Comparison of ENCODE assay signal across 1 cellular context in the genomic region with DNA sequence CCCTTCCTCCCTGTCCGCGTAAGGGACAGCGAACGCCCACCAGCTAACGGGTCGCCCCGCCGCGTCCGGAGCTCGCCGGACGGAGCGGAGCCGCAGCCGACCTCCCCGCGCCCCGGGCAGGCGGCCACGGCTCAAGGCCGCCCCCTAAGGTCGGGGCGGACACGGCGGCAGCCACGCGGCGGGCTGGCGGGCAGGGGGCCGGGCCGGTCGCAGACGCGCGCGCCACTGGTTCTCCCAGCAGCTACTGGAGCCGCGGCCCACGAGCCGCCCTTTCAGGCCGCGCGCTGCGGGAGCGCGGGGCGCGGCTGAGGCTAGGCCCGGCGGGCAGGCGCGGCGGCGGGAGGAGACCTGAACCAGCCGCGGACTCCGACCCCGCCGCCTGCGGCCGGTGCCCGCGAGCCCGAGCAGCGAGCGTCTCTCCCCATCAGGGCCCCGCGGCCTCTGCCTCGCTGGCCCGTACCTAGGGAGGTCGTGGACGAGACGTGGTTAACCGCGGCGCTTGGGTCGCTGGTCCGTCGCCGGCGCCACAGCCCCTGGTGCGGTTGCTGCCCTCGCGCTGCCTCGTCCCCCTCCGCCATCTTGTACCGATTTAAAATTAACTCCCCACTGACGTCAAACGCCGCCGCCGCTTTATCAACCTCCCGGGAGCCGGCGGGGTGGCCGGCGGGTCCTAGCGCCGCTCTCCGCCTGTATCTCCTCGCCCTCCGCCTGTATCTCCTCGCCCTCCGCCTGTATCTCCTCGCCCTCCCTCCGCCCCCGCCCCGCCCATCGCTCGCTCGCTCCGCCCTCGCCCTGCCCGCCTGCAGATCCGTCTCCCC.
TF ChIP-seq lines count a peak whose summit lies in the region.

ATL2 (minus strand) TSS at position 591 of the 818 bp plus-strand sequence; CDS start at position 578, 13 bp downstream.

TF ChIP-seq in HepG2, 621 proteins besides CTCF, POLR2A, EP300 and RAD21 (continued from another document and continues in another):
- no peak for TF ChIP-seq MZF1 (CRISPR knock-in tag; IDR thresholded peaks at IDR 0.05; ENCODE audit: borderline replicate concordance)
- peak; percentile 57; the same call in 1 of the 2 replicates for TF ChIP-seq KDM1A (CRISPR knock-in tag; IDR thresholded peaks at IDR 0.05)
- TF ChIP-seq PHB2 (IDR thresholded peaks at IDR 0.05; ENCODE audit: partially characterized antibody) = no peak
- no peak for TF ChIP-seq TOE1 (CRISPR knock-in tag; IDR thresholded peaks at IDR 0.05)
- peak; percentile 99 for TF ChIP-seq ZMYM4 (CRISPR knock-in tag; IDR thresholded peaks at IDR 0.05)
- TF ChIP-seq ARID3A (IDR thresholded peaks at IDR 0.05; ENCODE audit: low read depth, low read length) = peak; percentile 77; the same call in 1 of the 2 replicates
- no peak for TF ChIP-seq CERS6 (CRISPR knock-in tag; IDR thresholded peaks at IDR 0.05)
- no peak; the same call in none of the 2 replicates for TF ChIP-seq ZNF205 (CRISPR knock-in tag; IDR thresholded peaks at IDR 0.05)
- no peak for TF ChIP-seq ZNF260 (CRISPR knock-in tag; IDR thresholded peaks at IDR 0.05; ENCODE audit: borderline replicate concordance, low read depth)
- no peak for TF ChIP-seq LCORL (IDR thresholded peaks at IDR 0.05)
- TF ChIP-seq LCORL (CRISPR knock-in tag; IDR thresholded peaks at IDR 0.05) = peak; percentile 66
- TF ChIP-seq NFATC3 (CRISPR knock-in tag; IDR thresholded peaks at IDR 0.05) = 0 out of 2 replicates have a peak, but pooled peaks have one; percentile 22
- TF ChIP-seq PHF5A (CRISPR knock-in tag; IDR thresholded peaks at IDR 0.05; ENCODE audit: low read depth, unreplicated experiment) = peak; percentile 30
- peak; percentile 92 for TF ChIP-seq ZNF274 (CRISPR knock-in tag; IDR thresholded peaks at IDR 0.05)
- TF ChIP-seq, protein P1, sequence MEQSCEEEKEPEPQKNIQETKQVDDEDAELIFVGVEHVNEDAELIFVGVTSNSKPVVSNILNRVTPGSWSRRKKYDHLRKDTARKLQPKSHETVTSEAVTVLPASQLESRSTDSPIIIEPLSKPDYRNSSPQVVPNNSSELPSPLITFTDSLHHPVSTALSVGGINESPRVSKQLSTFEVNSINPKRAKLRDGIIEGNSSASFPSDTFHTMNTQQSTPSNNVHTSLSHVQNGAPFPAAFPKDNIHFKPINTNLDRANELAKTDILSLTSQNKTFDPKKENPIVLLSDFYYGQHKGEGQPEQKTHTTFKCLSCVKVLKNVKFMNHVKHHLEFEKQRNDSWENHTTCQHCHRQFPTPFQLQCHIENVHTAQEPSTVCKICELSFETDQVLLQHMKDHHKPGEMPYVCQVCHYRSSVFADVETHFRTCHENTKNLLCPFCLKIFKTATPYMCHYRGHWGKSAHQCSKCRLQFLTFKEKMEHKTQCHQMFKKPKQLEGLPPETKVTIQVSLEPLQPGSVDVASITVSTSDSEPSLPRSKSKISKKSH (CRISPR knock-in tag; IDR thresholded peaks at IDR 0.05; ENCODE audit: borderline replicate concordance) = peak; percentile 20; the same call in 1 of the 2 replicates
- TF ChIP-seq, protein P2, sequence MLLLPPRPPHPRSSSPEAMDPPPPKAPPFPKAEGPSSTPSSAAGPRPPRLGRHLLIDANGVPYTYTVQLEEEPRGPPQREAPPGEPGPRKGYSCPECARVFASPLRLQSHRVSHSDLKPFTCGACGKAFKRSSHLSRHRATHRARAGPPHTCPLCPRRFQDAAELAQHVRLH (CRISPR knock-in tag; IDR thresholded peaks at IDR 0.05; ENCODE audit: borderline replicate concordance, low read depth) = peak; percentile 79; the same call in 1 of the 2 replicates
- peak; percentile 89 for TF ChIP-seq POLR2AphosphoS5 (IDR thresholded peaks at IDR 0.05; ENCODE audit: low read depth, low read length)
- TF ChIP-seq RFX3 (CRISPR knock-in tag; IDR thresholded peaks at IDR 0.05) = no peak
- TF ChIP-seq ZNF652 (CRISPR knock-in tag; IDR thresholded peaks at IDR 0.05; ENCODE audit: borderline replicate concordance, low read depth) = no peak
- no peak for TF ChIP-seq SSRP1 (CRISPR knock-in tag; IDR thresholded peaks at IDR 0.05)
- no peak; the same call in none of the 2 replicates for TF ChIP-seq ZNF501 (CRISPR knock-in tag; IDR thresholded peaks at IDR 0.05)
- no peak; the same call in 1 of the 2 replicates for TF ChIP-seq ZNF879 (CRISPR knock-in tag; IDR thresholded peaks at IDR 0.05)
- TF ChIP-seq MLLT10 (CRISPR knock-in tag; IDR thresholded peaks at IDR 0.05) = no peak
- TF ChIP-seq THRA (CRISPR knock-in tag; IDR thresholded peaks at IDR 0.05; ENCODE audit: borderline replicate concordance) = peak; percentile 45
- TF ChIP-seq, protein P3, sequence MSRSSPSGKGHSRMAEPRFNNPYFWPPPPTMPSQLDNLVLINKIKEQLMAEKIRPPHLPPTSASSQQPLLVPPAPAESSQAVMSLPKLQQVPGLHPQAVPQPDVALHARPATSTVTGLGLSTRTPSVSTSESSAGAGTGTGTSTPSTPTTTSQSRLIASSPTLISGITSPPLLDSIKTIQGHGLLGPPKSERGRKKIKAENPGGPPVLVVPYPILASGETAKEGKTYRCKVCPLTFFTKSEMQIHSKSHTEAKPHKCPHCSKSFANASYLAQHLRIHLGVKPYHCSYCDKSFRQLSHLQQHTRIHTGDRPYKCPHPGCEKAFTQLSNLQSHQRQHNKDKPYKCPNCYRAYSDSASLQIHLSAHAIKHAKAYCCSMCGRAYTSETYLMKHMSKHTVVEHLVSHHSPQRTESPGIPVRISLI (CRISPR knock-in tag; IDR thresholded peaks at IDR 0.05; ENCODE audit: borderline replicate concordance) = no peak
- TF ChIP-seq TBX3 (IDR thresholded peaks at IDR 0.05; ENCODE audit: borderline replicate concordance) = no peak; the same call in 1 of the 2 replicates
- peak; percentile 23; the same call in 1 of the 2 replicates for TF ChIP-seq YEATS2 (CRISPR knock-in tag; IDR thresholded peaks at IDR 0.05; ENCODE audit: borderline replicate concordance)
- TF ChIP-seq ZEB1 (IDR thresholded peaks at IDR 0.05; ENCODE audit: insufficient replicate concordance, low read depth) = no peak
- peak; percentile 87 for TF ChIP-seq GATAD1 (CRISPR knock-in tag; IDR thresholded peaks at IDR 0.05)
- no peak for TF ChIP-seq ZNF276 (CRISPR knock-in tag; IDR thresholded peaks at IDR 0.05; ENCODE audit: low read depth)
- TF ChIP-seq ZNF552 (CRISPR knock-in tag; IDR thresholded peaks at IDR 0.05; ENCODE audit: borderline replicate concordance) = 0 out of 2 replicates have a peak, but pooled peaks have one; percentile 40
- no peak for TF ChIP-seq ZKSCAN5 (CRISPR knock-in tag; IDR thresholded peaks at IDR 0.05)
- peak; percentile 18 for TF ChIP-seq ZNF883 (CRISPR knock-in tag; IDR thresholded peaks at IDR 0.05; ENCODE audit: not compliant biosample characterization)
- peak; percentile 30; the same call in 1 of the 2 replicates for TF ChIP-seq NCOA2 (CRISPR knock-in tag; IDR thresholded peaks at IDR 0.05)
- TF ChIP-seq ARNT2 (CRISPR knock-in tag; IDR thresholded peaks at IDR 0.05; ENCODE audit: low read depth) = no peak; the same call in none of the 2 replicates
- peak; percentile 23; the same call in 1 of the 2 replicates for TF ChIP-seq ZXDC (CRISPR knock-in tag; IDR thresholded peaks at IDR 0.05)
- no peak for TF ChIP-seq ZNF326 (CRISPR knock-in tag; IDR thresholded peaks at IDR 0.05; ENCODE audit: borderline replicate concordance)
- TF ChIP-seq ZNF546 (CRISPR knock-in tag; conservative IDR thresholded peaks at IDR 0.05) = no peak
- TF ChIP-seq TSC22D2 (CRISPR knock-in tag; IDR thresholded peaks at IDR 0.05; ENCODE audit: borderline replicate concordance) = 0 out of 2 replicates have a peak, but pooled peaks have one; percentile 26
- TF ChIP-seq PLSCR1 (CRISPR knock-in tag; IDR thresholded peaks at IDR 0.05; ENCODE audit: borderline replicate concordance) = 0 out of 2 replicates have a peak, but pooled peaks have one; percentile 62
- peak; percentile 70 for TF ChIP-seq ZNF747 (CRISPR knock-in tag; IDR thresholded peaks at IDR 0.05; ENCODE audit: borderline replicate concordance)
- peak; percentile 75 for TF ChIP-seq ZFP91 (CRISPR knock-in tag; IDR thresholded peaks at IDR 0.05; ENCODE audit: borderline replicate concordance)
- TF ChIP-seq SIX4 (CRISPR knock-in tag; IDR thresholded peaks at IDR 0.05) = peak; percentile 13; the same call in 1 of the 2 replicates
- TF ChIP-seq PHF21A (CRISPR knock-in tag; IDR thresholded peaks at IDR 0.05) = peak; percentile 57
- TF ChIP-seq ZFP90 (CRISPR knock-in tag; IDR thresholded peaks at IDR 0.05; ENCODE audit: borderline replicate concordance) = 0 out of 2 replicates have a peak, but pooled peaks have one; percentile 62
- TF ChIP-seq JUN (CRISPR knock-in tag; IDR thresholded peaks at IDR 0.05) = no peak; the same call in 1 of the 2 replicates
- TF ChIP-seq HNRNPK (IDR thresholded peaks at IDR 0.05; ENCODE audit: low read depth, low read length, poor library complexity, severe bottlenecking) = peak; percentile 82
- TF ChIP-seq ZNF160 (CRISPR knock-in tag; IDR thresholded peaks at IDR 0.05) = no peak
- no peak; the same call in 1 of the 2 replicates for TF ChIP-seq ESRRA (CRISPR knock-in tag; IDR thresholded peaks at IDR 0.05; ENCODE audit: low read depth)
